In genomic region chr17:8091033-8091687, GRCh38 we compare ENCODE assay signal across 19 cellular contexts. TPM values are rescaled to one million over a fixed set of nuclear protein-coding genes. Genes with fewer than 3 reads are reported as not detected.
A peak's percentile ranks its signal among the peaks of the same experiment; 100 is the strongest.
DNase-seq lines count a peak whose midpoint lies in the region; ATAC-seq, FAIRE-seq and TF ChIP-seq lines count a peak whose summit lies in the region.
"Had no signal": no experiment of that assay in that cellular context is flagged by ENCODE, and none has a peak within 500 bp of the region (broad histone marks: within the 10 kb centered on the region; RNA-seq: fewer than 3 reads in every experiment).

No MANE protein-coding gene starts in this region.

- H3K4me1 ChIP-seq in kidney (ENCODE audit: control insufficient read depth in 1 of 2, insufficient read depth in 1 of 2, low read depth in 1 of 2, low read length in 2 of 2) (no peaks in the 10 kb centered on the region), neural progenitor cell (peaks cover 8% of the 10 kb centered on the region)
- H3K4me1 ChIP-seq: psoas muscle had no signal

- no peaks in the 10 kb centered on the region for H4K20me1 ChIP-seq in neural progenitor cell (ENCODE audit: low read depth)

- no peak overlapping the region for H2AFZ ChIP-seq in neural progenitor cell (replicated peaks)

- no peaks in the 10 kb centered on the region for H3K36me3 ChIP-seq in bronchial epithelial cell (ENCODE audit: control insufficient read depth, insufficient read depth, low read length)
- no peaks in the 10 kb centered on the region for H3K36me3 ChIP-seq in kidney (ENCODE audit: control insufficient read depth in 1 of 2, insufficient read depth in 2 of 2, low read length in 2 of 2)
- no peaks in the 10 kb centered on the region for H3K36me3 ChIP-seq in neural progenitor cell

- FAIRE-seq in bronchial epithelial cell (lab: Jason Lieb, UNC) (peak; percentile 68), kidney (lab: Jason Lieb, UNC) (no peak)
- FAIRE-seq: islet of Langerhans had no signal

- H3K27ac ChIP-seq in kidney (ENCODE audit: low read depth in 2 of 2, low read length in 2 of 2) (no peak overlapping the region), neural progenitor cell (no peak overlapping the region)
- H3K27ac ChIP-seq: psoas muscle had no signal

- no peaks in the 10 kb centered on the region for H3F3A ChIP-seq in neural progenitor cell (ENCODE audit: low read depth)

- no peak overlapping the region for H3K4me2 ChIP-seq in neural progenitor cell

- TF ChIP-seq CTCF in GM10266 (IDR thresholded peaks at IDR 0.05; ENCODE audit: control insufficient read depth, insufficient read depth, low read depth, missing control alignments) (no peak), bronchial epithelial cell (IDR thresholded peaks at IDR 0.05; ENCODE audit: insufficient read depth, low read length, severe bottlenecking) (no peak), kidney (IDR thresholded peaks at IDR 0.05; ENCODE audit: borderline replicate concordance, extremely low read depth, insufficient read depth) (no peak), neural progenitor cell (IDR thresholded peaks at IDR 0.05) (no peak)

- H3K9me3 ChIP-seq in kidney (ENCODE audit: control insufficient read depth in 1 of 2, low read length in 2 of 2), result no peaks in the 10 kb centered on the region
- no peaks in the 10 kb centered on the region for H3K9me3 ChIP-seq in neural progenitor cell (ENCODE audit: low read depth)
- H3K9me3 ChIP-seq: psoas muscle had no signal

- ATAC-seq in GM21447 (IDR thresholded peaks at IDR 0.05; ENCODE audit: unreplicated experiment), result peak; percentile 61
- ATAC-seq in HG03571 (IDR thresholded peaks at IDR 0.05; ENCODE audit: unreplicated experiment), result peak; percentile 57
- ATAC-seq: activated CD8-positive, alpha-beta T cell treated with anti-CD3 and anti-CD28 coated beads, Interleukin-2, amount 10 ng/mL, durations not matched to agents 7 days and 5 days; psoas muscle had no signal

- no peak overlapping the region for H3K4me3 Mint-ChIP-seq in neural progenitor cell
- H3K4me3 Mint-ChIP-seq: activated CD8-positive, alpha-beta T cell treated with anti-CD3 and anti-CD28 coated beads, Interleukin-2, amount 10 ng/mL, durations not matched to agents 7 days and 5 days; brain had no signal

- no peaks in the 10 kb centered on the region for H3K79me2 ChIP-seq in neural progenitor cell (ENCODE audit: low read depth)

- H3K27me3 ChIP-seq in bronchial epithelial cell (ENCODE audit: control insufficient read depth, insufficient read depth, low read length), result peaks cover 7% of the 10 kb centered on the region
- H3K27me3 ChIP-seq in neural progenitor cell, result peaks cover 32% of the 10 kb centered on the region

- intact Hi-C loops in cardiac septum (cut with DNase I) (no loop called here), kidney (cut with DNase I) (no loop called here)

- no peaks in the 10 kb centered on the region for H3K9me3 Mint-ChIP-seq in neural progenitor cell
- H3K9me3 Mint-ChIP-seq: brain had no signal

- peaks cover 5% of the 10 kb centered on the region for H3K4me1 Mint-ChIP-seq in neural progenitor cell
- H3K4me1 Mint-ChIP-seq: brain had no signal

- H3K9ac ChIP-seq in kidney (ENCODE audit: low read length in 2 of 2), result no peak overlapping the region
- no peak overlapping the region for H3K9ac ChIP-seq in neural progenitor cell

- H3K36me3 Mint-ChIP-seq in neural progenitor cell, result no peaks in the 10 kb centered on the region
- H3K36me3 Mint-ChIP-seq: brain had no signal

- H3K4me3 ChIP-seq in bronchial epithelial cell (ENCODE audit: low read depth, low read length) (no peak overlapping the region), kidney (ENCODE audit: low read length in 2 of 2) (no peak overlapping the region), neural progenitor cell (no peak overlapping the region)
- H3K4me3 ChIP-seq: psoas muscle had no signal

- no peak overlapping the region for H3K27ac Mint-ChIP-seq in neural progenitor cell
- H3K27ac Mint-ChIP-seq: activated CD8-positive, alpha-beta T cell treated with anti-CD3 and anti-CD28 coated beads, Interleukin-2, amount 10 ng/mL, durations not matched to agents 7 days and 5 days; brain had no signal

- DNase-seq in GM10266 (ENCODE audit: extremely low spot score) (peak; percentile 61), bronchial epithelial cell (ENCODE audit: low read depth) (peak; percentile 17), retina (no peak), cardiac septum (ENCODE audit: low spot score) (no peak), kidney (no peak), neural progenitor cell (ENCODE audit: low spot score) (no peak)
- DNase-seq: activated CD8-positive, alpha-beta T cell treated with anti-CD3 and anti-CD28 coated beads, Interleukin-2, amount 10 ng/mL, durations not matched to agents 7 days and 5 days; activated gamma-delta T cell treated with Interleukin-2 at 50 U/mL for 16 hours; DMS 273 treated with DMSO at 0.1 percent for 48 hours; NCI-H1092; NCI-H446 treated with DMSO at 0.1 percent for 48 hours; stimulated activated naive CD4-positive, alpha-beta T cell; T1000 had no signal

- H3K27me3 Mint-ChIP-seq in neural progenitor cell (ENCODE audit: insufficient read depth, low read depth), result peaks cover 23% of the 10 kb centered on the region

RNA-seq across cellular contexts. Expression of gene ALOX12B, which starts 3.6 kb away (rescaled TPM):
- total RNA-seq in bronchial epithelial cell (0.26 and 2.0 TPM in 2 replicates), cardiac septum (not detected), kidney (not detected), neural progenitor cell (ENCODE audit: low replicate concordance) (0.28 TPM in 1 of 2 replicates, not detected in the other)
- polyA plus RNA-seq in kidney (ENCODE audit: insufficient read depth, low read depth, low replicate concordance), result not detected
- total RNA-seq: HT-29, psoas muscle had no signal
- polyA plus RNA-seq: psoas muscle had no signal

RNA-seq across cellular contexts. Expression of gene ALOXE3, which starts 27.2 kb away (rescaled TPM):
- total RNA-seq in bronchial epithelial cell, result 1.3 and 2.0 TPM in 2 replicates
- not detected for total RNA-seq in cardiac septum
- not detected for total RNA-seq in kidney
- not detected for polyA plus RNA-seq in kidney (ENCODE audit: insufficient read depth, low read depth, low replicate concordance)
- not detected in 2 replicates for total RNA-seq in neural progenitor cell (ENCODE audit: low replicate concordance)
- total RNA-seq: activated CD8-positive, alpha-beta T cell treated with anti-CD3 and anti-CD28 coated beads, Interleukin-2, amount 10 ng/mL, durations not matched to agents 7 days and 5 days; HT-29; psoas muscle had no signal

RNA-seq across cellular contexts. Expression of gene HES7, which starts 32.7 kb away (rescaled TPM):
- total RNA-seq in bronchial epithelial cell (0.13 and 1.3 TPM in 2 replicates), cardiac septum (0.65 TPM), kidney (0.25 TPM), neural progenitor cell (ENCODE audit: low replicate concordance) (2.0 TPM in 1 of 2 replicates, not detected in the other)
- not detected for polyA plus RNA-seq in kidney (ENCODE audit: insufficient read depth, low read depth, low replicate concordance)

RNA-seq across cellular contexts. Expression of gene ALOX15B, which starts 52.3 kb away (rescaled TPM):
- total RNA-seq in bronchial epithelial cell, result 5.8 and 20.6 TPM in 2 replicates
- not detected for total RNA-seq in cardiac septum
- 8.0 TPM for total RNA-seq in kidney
- polyA plus RNA-seq in kidney (ENCODE audit: insufficient read depth, low read depth, low replicate concordance), result 0.15 TPM
- 0.06 TPM in 1 of 2 replicates, not detected in the other for total RNA-seq in neural progenitor cell (ENCODE audit: low replicate concordance)
- total RNA-seq: activated CD8-positive, alpha-beta T cell treated with anti-CD3 and anti-CD28 coated beads, Interleukin-2, amount 10 ng/mL, durations not matched to agents 7 days and 5 days; HT-29 had no signal

Comparison
In these comparisons a context has a peak if more than half of its experiments do, and no peak if none do; other contexts are left out.
1. DNase-seq: peak in GM10266 (single experiment) and bronchial epithelial cell (single experiment); none in retina (single experiment), cardiac septum (single experiment), kidney (single experiment) and neural progenitor cell (single experiment).